Comparison of ENCODE assay signal across 10 cellular contexts in the genomic region with DNA sequence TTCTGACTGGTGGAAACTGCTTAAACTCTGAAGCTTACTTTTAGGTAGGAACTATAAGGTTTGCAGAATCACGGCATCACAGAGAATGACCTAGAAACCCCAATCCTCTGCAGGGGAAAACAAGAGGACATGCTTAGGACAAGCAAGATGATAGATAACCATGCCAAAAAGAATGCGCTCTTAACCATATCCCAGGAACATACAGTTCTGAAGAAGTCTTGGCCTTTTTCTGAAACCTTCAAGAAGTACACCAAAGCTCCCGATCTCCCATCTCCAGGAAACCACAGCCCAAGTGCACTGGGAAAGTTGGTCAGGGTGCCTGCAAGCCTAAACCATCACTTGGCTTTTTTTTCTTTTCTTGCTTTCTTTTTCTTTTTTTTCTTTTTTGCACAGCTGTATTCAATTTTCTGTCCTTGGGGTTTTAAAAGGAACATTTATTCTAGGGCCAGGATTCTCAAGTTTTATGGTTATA. TPM values are rescaled to one million over a fixed set of nuclear protein-coding genes. Genes with fewer than 3 reads are reported as not detected.
A peak's percentile ranks its signal among the peaks of the same experiment; 100 is the strongest.
DNase-seq lines count a peak whose midpoint lies in the region; ATAC-seq and TF ChIP-seq lines count a peak whose summit lies in the region.
"Had no signal": no experiment of that assay in that cellular context is flagged by ENCODE, and none has a peak within 500 bp of the region (broad histone marks: within the 10 kb centered on the region; RNA-seq: fewer than 3 reads in every experiment).

No MANE protein-coding gene starts in this region.

- no peak overlapping the region for H3K27ac Mint-ChIP-seq in neural progenitor cell

- intact Hi-C loops in adrenal gland (cut with DNase I) (loop anchor here in 1 of 2 donors (10.0 kb wide), 1 partner anchor 88 kb away; no protein-coding TSS in a partner anchor), left ventricle myocardium inferior (cut with micrococcal nuclease) (no loop called here)

- H2AFZ ChIP-seq in smooth muscle cell (ENCODE audit: low read depth): no peak overlapping the region
- no peak overlapping the region for H2AFZ ChIP-seq in neural progenitor cell (replicated peaks)

- H3K79me2 ChIP-seq in smooth muscle cell (ENCODE audit: low read depth): peaks cover 2% of the 10 kb centered on the region
- H3K79me2 ChIP-seq in neural progenitor cell (ENCODE audit: low read depth): no peaks in the 10 kb centered on the region

- peaks cover 24 to 60% of the 10 kb centered on the region in 2 donors for H3K4me1 ChIP-seq in adrenal gland (replicated peaks in 1 of 2)
- peaks cover 67% of the 10 kb centered on the region for H3K4me1 ChIP-seq in left ventricle myocardium inferior
- H3K4me1 ChIP-seq in smooth muscle cell (ENCODE audit: low read depth): peaks cover 32% of the 10 kb centered on the region
- H3K4me1 ChIP-seq in neural progenitor cell: peaks cover 29% of the 10 kb centered on the region

- peaks cover 25% of the 10 kb centered on the region for H3K4me1 Mint-ChIP-seq in neural progenitor cell

- peaks cover 36% of the 10 kb centered on the region for H3F3A ChIP-seq in smooth muscle cell (ENCODE audit: low read depth)
- no peaks in the 10 kb centered on the region for H3F3A ChIP-seq in neural progenitor cell (ENCODE audit: low read depth)

- no peak for TF ChIP-seq POLR2A in adrenal gland (IDR thresholded peaks at IDR 0.05)

- peaks cover 2% of the 10 kb centered on the region for H3K27me3 Mint-ChIP-seq in neural progenitor cell (ENCODE audit: insufficient read depth, low read depth)
- H3K27me3 Mint-ChIP-seq: IgD-negative memory B cell had no signal

- H4K20me1 ChIP-seq in smooth muscle cell (ENCODE audit: low read depth): peaks cover 36% of the 10 kb centered on the region
- no peaks in the 10 kb centered on the region for H4K20me1 ChIP-seq in neural progenitor cell (ENCODE audit: low read depth)

- H3K4me2 ChIP-seq in smooth muscle cell: peak overlapping the region; percentile 53
- no peak overlapping the region for H3K4me2 ChIP-seq in neural progenitor cell

- WGBS in adrenal gland, 4 donors: 44 to 71% (median 58%) methylated on average over 3 of the region's 3 CpGs
- 37% methylated on average over 3 of the region's 3 CpGs for WGBS in smooth muscle cell (ENCODE audit: low lambda C conversion rate)

- no peaks in the 10 kb centered on the region for H3K9me3 ChIP-seq in adrenal gland (replicated peaks in 1 of 3)
- H3K9me3 ChIP-seq in left ventricle myocardium inferior (replicated peaks): no peaks in the 10 kb centered on the region
- H3K9me3 ChIP-seq in smooth muscle cell (replicated peaks; ENCODE audit: low read depth): no peaks in the 10 kb centered on the region
- no peaks in the 10 kb centered on the region for H3K9me3 ChIP-seq in neural progenitor cell (ENCODE audit: low read depth)

- ATAC-seq in GM21360 (IDR thresholded peaks at IDR 0.05; ENCODE audit: unreplicated experiment) (no peak), GM18858 (IDR thresholded peaks at IDR 0.05; ENCODE audit: unreplicated experiment) (no peak)

- DNase-seq in HFF-Myc (ENCODE audit: extremely low read depth, low read depth) (no peak), adrenal gland (peak in 1 of 7 donors; percentile 39), left ventricle myocardium inferior (no peak), smooth muscle cell (lab: John Stamatoyannopoulos, UW; ENCODE audit: unreplicated experiment) (no peak), neural progenitor cell (ENCODE audit: low spot score) (no peak), NCI-H1092 treated with DMSO at 0.1 percent for 48 hours (lab: John Stamatoyannopoulos, UW) (no peak)
- DNase-seq: activated effector memory CD4-positive, alpha-beta T cell treated with Interleukin-2 at 50 U/mL for 16 hours had no signal

- H3K27me3 ChIP-seq in adrenal gland: no peaks in the 10 kb centered on the region
- no peaks in the 10 kb centered on the region for H3K27me3 ChIP-seq in left ventricle myocardium inferior (ENCODE audit: low read depth)
- no peaks in the 10 kb centered on the region for H3K27me3 ChIP-seq in smooth muscle cell (ENCODE audit: low read depth)
- H3K27me3 ChIP-seq in neural progenitor cell: no peaks in the 10 kb centered on the region

- H3K36me3 ChIP-seq in adrenal gland (replicated peaks in 1 of 2) (no peaks in the 10 kb centered on the region), left ventricle myocardium inferior (no peaks in the 10 kb centered on the region), smooth muscle cell (ENCODE audit: low read depth) (no peaks in the 10 kb centered on the region), neural progenitor cell (no peaks in the 10 kb centered on the region)

- peaks cover 17% of the 10 kb centered on the region for H3K36me3 Mint-ChIP-seq in neural progenitor cell
- H3K36me3 Mint-ChIP-seq: IgD-negative memory B cell had no signal

- H3K4me3 Mint-ChIP-seq in neural progenitor cell: no peak overlapping the region

- peaks cover 11% of the 10 kb centered on the region for H3K9me3 Mint-ChIP-seq in neural progenitor cell

- H3K27ac ChIP-seq in adrenal gland (peak overlapping the region in 3 of 5 donors; percentile 61 to 76 (median 75)), left ventricle myocardium inferior (replicated peaks) (peak overlapping the region; percentile 72), smooth muscle cell (ENCODE audit: low read depth) (peak overlapping the region; percentile 71), neural progenitor cell (no peak overlapping the region)

- H3K4me3 ChIP-seq in HFF-Myc (replicated peaks; ENCODE audit: low read depth, low read length) (0 out of 2 replicates have a peak overlapping the region, but pooled peaks have one; percentile 10), adrenal gland (no peak overlapping the region), left ventricle myocardium inferior (peak overlapping the region; percentile 6), smooth muscle cell (peak overlapping the region; percentile 13), neural progenitor cell (no peak overlapping the region)

- TF ChIP-seq CTCF in HFF-Myc (IDR thresholded peaks at IDR 0.05; ENCODE audit: low read depth, low read length, missing control alignments) (no peak), adrenal gland (IDR thresholded peaks at IDR 0.05) (no peak), left ventricle myocardium inferior (IDR thresholded peaks at IDR 0.05; ENCODE audit: borderline replicate concordance) (no peak), smooth muscle cell (IDR thresholded peaks at IDR 0.05; ENCODE audit: borderline replicate concordance, insufficient read depth, poor library complexity, severe bottlenecking) (no peak), neural progenitor cell (IDR thresholded peaks at IDR 0.05) (no peak)

- H3K9ac ChIP-seq in smooth muscle cell (ENCODE audit: low read depth) (no peak overlapping the region), neural progenitor cell (no peak overlapping the region)

RNA-seq across cellular contexts. Expression of a gene that starts 12.2 kb away (rescaled TPM):
- 10 to 100 TPM; 21.2 to 73.1 (median 41.5) TPM for total RNA-seq in adrenal gland
- polyA plus RNA-seq in adrenal gland: 10 to 100 TPM in 2 of 3 donors, 1 to 10 TPM in 1; 6.7 to 17.3 (median 12.5) TPM
- total RNA-seq in left ventricle myocardium inferior: 403 TPM
- total RNA-seq in smooth muscle cell: 28.5 and 32.5 TPM in 2 replicates
- 33.0 and 59.4 TPM in 2 replicates for polyA plus RNA-seq in smooth muscle cell
- total RNA-seq in neural progenitor cell (ENCODE audit: low replicate concordance): 21.6 and 25.1 TPM in 2 replicates

Comparison
In these comparisons a context has a peak if more than half of its experiments do, and no peak if none do; other contexts are left out.
1. H3K4me3 ChIP-seq: peak in HFF-Myc (single experiment), left ventricle myocardium inferior (single experiment) and smooth muscle cell (single experiment); none in adrenal gland (0 of 4) and neural progenitor cell (single experiment).